Comparison of ENCODE assay signal across 15 cellular contexts in the genomic region with DNA sequence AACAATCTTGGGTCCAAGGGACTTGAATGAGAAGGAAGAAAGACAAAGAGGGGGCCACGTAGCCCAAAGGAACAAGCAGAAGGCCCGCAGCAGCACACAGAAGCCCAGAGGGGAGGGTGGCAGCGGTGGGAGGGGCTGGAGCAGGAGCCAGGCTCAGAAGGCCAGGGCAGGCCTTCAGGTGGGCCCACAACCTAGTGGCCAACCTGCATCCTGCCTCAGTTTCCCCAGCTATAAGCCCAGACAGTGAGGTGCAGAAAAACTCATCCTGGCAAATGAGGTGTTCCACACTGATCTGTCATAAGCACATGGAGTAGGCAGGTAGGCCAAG.
"Had no signal": no experiment of that assay in that cellular context is flagged by ENCODE, and none has a peak within 500 bp of the region (broad histone marks: within the 10 kb centered on the region; RNA-seq: fewer than 3 reads in every experiment).

No MANE protein-coding gene starts in this region.

- ATAC-seq: activated CD8-positive, alpha-beta T cell treated with anti-CD3 and anti-CD28 coated beads for 36 hours; activated T-cell treated with anti-CD3 and anti-CD28 coated beads, Interleukin-2, amount 50 U/mL, for 4 hours; left lung; T-helper 17 cell had no signal

- H3K27me3 ChIP-seq: brain microvascular endothelial cell, gastroesophageal sphincter, left lung, stomach, testis, vagina had no signal

- H3K27ac ChIP-seq: brain microvascular endothelial cell, testis, vagina had no signal

- H3K9me3 ChIP-seq: gastroesophageal sphincter, left lung, stomach, testis, vagina had no signal

- DNase-seq: activated CD4-positive, alpha-beta T cell treated with anti-CD3 and anti-CD28 coated beads for 4 hours; activated CD8-positive, alpha-beta T cell treated with anti-CD3 and anti-CD28 coated beads for 36 hours; activated effector memory CD4-positive, alpha-beta T cell treated with Interleukin-2 at 50 U/mL for 16 hours; activated T-cell treated with anti-CD3 and anti-CD28 coated beads, Interleukin-2, amount 50 U/mL, for 4 hours; brain microvascular endothelial cell; dermis blood vessel endothelial cell; islet precursor cell; left lung; occipital lobe; stimulated activated CD4-positive, alpha-beta T cell treated with anti-CD3 and anti-CD28 coated beads, Interleukin-1b, Interleukin-23, amount 100 ng/mL, for 48 hours; stomach; T-helper 17 cell had no signal

- H3K4me3 ChIP-seq: gastroesophageal sphincter, left lung, stomach, testis, vagina had no signal

- H3K36me3 ChIP-seq: gastroesophageal sphincter, left lung, stomach, vagina had no signal
